19 cellular contexts compared by ENCODE assay signal in the genomic region with DNA sequence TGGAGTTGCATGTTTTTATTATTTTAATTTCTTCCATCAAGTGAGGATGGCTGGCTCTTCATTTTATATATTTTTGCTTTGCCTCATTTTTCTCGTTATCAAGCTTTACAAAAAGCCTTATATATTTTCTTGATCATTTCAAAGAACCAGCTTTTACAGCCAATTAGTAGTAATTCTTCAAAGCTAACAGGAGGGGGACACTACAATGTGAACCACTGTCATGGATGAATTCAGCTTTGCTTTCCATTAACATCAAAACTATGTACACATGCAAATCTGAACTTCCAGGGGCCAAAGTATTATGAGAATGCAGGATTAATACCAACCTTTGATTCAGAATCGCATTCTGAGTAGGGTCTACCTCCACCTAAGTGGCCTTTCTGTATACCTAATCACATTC. TPM values are rescaled to one million over a fixed set of nuclear protein-coding genes. Genes with fewer than 3 reads are reported as not detected.
DNase-seq lines count a peak whose midpoint lies in the region; ATAC-seq and TF ChIP-seq lines count a peak whose summit lies in the region.
"Had no signal": no experiment of that assay in that cellular context is flagged by ENCODE, and none has a peak within 500 bp of the region (broad histone marks: within the 10 kb centered on the region; RNA-seq: fewer than 3 reads in every experiment).

No MANE protein-coding gene starts in this region.

- peaks cover 7% of the 10 kb centered on the region; the same call in 1 of the 2 replicates for H3K79me2 ChIP-seq in DND-41 (ENCODE audit: insufficient read depth, low read length)
- peaks cover 17% of the 10 kb centered on the region for H3K79me2 ChIP-seq in GM23338 (replicated peaks; ENCODE audit: insufficient read depth)

- ATAC-seq in DND-41 (ENCODE audit: insufficient read depth, low read depth) (no peak), GM23338 (no peak; the same call in 2 of the 3 replicates)

- H3K4me1 Mint-ChIP-seq in GM23338, result peaks cover 28% of the 10 kb centered on the region; the same call in 2 of the 3 replicates
- H3K4me1 Mint-ChIP-seq in neural crest cell, result no peaks in the 10 kb centered on the region

- H3K9me3 Mint-ChIP-seq in GM23338 (peaks cover 20% of the 10 kb centered on the region), neural crest cell (no peaks in the 10 kb centered on the region)

- no peaks in the 10 kb centered on the region for H3F3A ChIP-seq in GM23338 (replicated peaks; ENCODE audit: low read depth)

- H4K20me1 ChIP-seq in DND-41 (ENCODE audit: insufficient read depth, low read length) (peaks cover 29% of the 10 kb centered on the region), GM23338 (replicated peaks; ENCODE audit: insufficient read depth) (peaks cover 8% of the 10 kb centered on the region; the same call in 1 of the 2 replicates)

- DNase-seq in DND-41 (no peak), GM23338 (ENCODE audit: low spot score) (peak; percentile 21), NCI-H526 (lab: John Stamatoyannopoulos, UW) (peak; percentile 68 to 88), neural crest cell (ENCODE audit: low read depth, low spot score) (no peak), KBM-7 (no peak), SK-N-DZ (ENCODE audit: low spot score) (no peak), SIG-M5 treated with dmso at 0.1 percent for 504 hours (lab: John Stamatoyannopoulos, UW; ENCODE audit: unreplicated experiment) (no peak)
- DNase-seq: AML-193, DMS 273 treated with DMSO at 0.1 percent for 48 hours, NCI-H1092 treated with DMSO at 0.1 percent for 48 hours, NCI-H2081 treated with DMSO at 0.1 percent for 48 hours, NCI-H2227 treated with DMSO at 0.1 percent for 48 hours, NCI-H510A treated with DMSO at 0.1 percent for 48 hours, Peyer's patch, Right ventricle myocardium superior, SK-N-SH had no signal

- in situ Hi-C loops in KBM-7 (cut with MboI; ENCODE audit: low pct_unique_long_range_greater_than_20kb, low sequenced_read_pairs), result loop anchor here (25.0 kb wide), 1 partner anchor 485 kb away; no protein-coding TSS in a partner anchor

- TF ChIP-seq CTCF in DND-41 (IDR thresholded peaks at IDR 0.05; ENCODE audit: borderline replicate concordance, extremely low read depth, low read length, poor library complexity, severe bottlenecking) (peak; percentile 6), GM23338 (conservative IDR thresholded peaks at IDR 0.05; ENCODE audit: low read depth in 2 of 2) (peak; percentile 2 to 33; a peak in 1 of 4 replicates), neural crest cell (conservative IDR thresholded peaks at IDR 0.05) (peak; percentile 25)

- H3K4me1 ChIP-seq in DND-41 (ENCODE audit: insufficient read depth, low read length), result no peaks in the 10 kb centered on the region
- no peaks in the 10 kb centered on the region for H3K4me1 ChIP-seq in GM23338 (ENCODE audit: insufficient read depth)
- H3K4me1 ChIP-seq: Peyer's patch had no signal

- H3K27me3 Mint-ChIP-seq in GM23338 (ENCODE audit: insufficient read depth, low read depth, poor library complexity) (no peaks in the 10 kb centered on the region), neural crest cell (ENCODE audit: low read depth) (no peaks in the 10 kb centered on the region)

- H3K9me3 ChIP-seq in DND-41 (ENCODE audit: insufficient read depth, low read length, severe bottlenecking), result no peaks in the 10 kb centered on the region
- H3K9me3 ChIP-seq: Peyer's patch, SK-N-SH had no signal

- H3K36me3 Mint-ChIP-seq in GM23338 (ENCODE audit: low read depth) (peaks cover 20% of the 10 kb centered on the region; the same call in 2 of the 3 replicates), neural crest cell (ENCODE audit: low read depth) (no peaks in the 10 kb centered on the region)

- H3K27ac ChIP-seq in DND-41 (ENCODE audit: low read length) (no peak overlapping the region), GM23338 (ENCODE audit: low read depth) (no peak overlapping the region)
- H3K27ac ChIP-seq: C4-2B, KMS-11, Peyer's patch had no signal

- no peak overlapping the region for H3K9ac ChIP-seq in DND-41 (ENCODE audit: low read depth, low read length)
- H3K9ac ChIP-seq: KMS-11, SK-N-SH had no signal

- no peaks in the 10 kb centered on the region for H3K9me2 ChIP-seq in GM23338 (ENCODE audit: insufficient read depth)
- H3K9me2 ChIP-seq: SK-N-SH had no signal

- H3K27me3 ChIP-seq in DND-41 (ENCODE audit: insufficient read depth, low read length, poor library complexity), result no peaks in the 10 kb centered on the region
- no peaks in the 10 kb centered on the region for H3K27me3 ChIP-seq in GM23338 (ENCODE audit: insufficient read depth)
- H3K27me3 ChIP-seq: Peyer's patch had no signal

- H3K4me3 Mint-ChIP-seq in GM23338, result no peak overlapping the region
- H3K4me3 Mint-ChIP-seq in neural crest cell, result no peak overlapping the region
- H3K4me3 Mint-ChIP-seq: T-helper 2 cell treated with Interferon-gamma antibody and Interleukin-4, amounts not matched to agents 5 μg/mL and 100 μg/mL, for 36 hours had no signal

- no peak overlapping the region for H2AFZ ChIP-seq in DND-41 (ENCODE audit: low read depth, low read length)
- H2AFZ ChIP-seq in GM23338, result no peak overlapping the region

- H3K36me3 ChIP-seq in DND-41 (ENCODE audit: insufficient read depth, low read length) (peaks cover 19% of the 10 kb centered on the region), GM23338 (ENCODE audit: insufficient read depth) (peaks cover 3% of the 10 kb centered on the region; the same call in 1 of the 2 replicates)

- H3K4me3 ChIP-seq in DND-41 (ENCODE audit: low read depth in 1 of 2, low read length in 2 of 2), result no peak overlapping the region
- H3K4me3 ChIP-seq in GM23338, result no peak overlapping the region
- H3K4me3 ChIP-seq: Peyer's patch had no signal

- no peak overlapping the region for H3K4me2 ChIP-seq in DND-41 (ENCODE audit: insufficient read depth, low read length)
- H3K4me2 ChIP-seq in GM23338, result no peak overlapping the region
- H3K4me2 ChIP-seq: KMS-11, SK-N-SH had no signal

- H3K27ac Mint-ChIP-seq in GM23338 (no peak overlapping the region), neural crest cell (ENCODE audit: unreplicated experiment) (no peak overlapping the region)
- H3K27ac Mint-ChIP-seq: T-helper 2 cell treated with Interferon-gamma antibody and Interleukin-4, amounts not matched to agents 5 μg/mL and 100 μg/mL, for 36 hours had no signal

TF ChIP-seq in GM23338, 12 proteins besides CTCF, POLR2A, EP300 and RAD21 (continues in another document):
- TF ChIP-seq STAT1 (IDR thresholded peaks at IDR 0.05; ENCODE audit: unreplicated experiment) (no peak), EZH2 (IDR thresholded peaks at IDR 0.05; ENCODE audit: low read depth, unreplicated experiment) (no peak), POLR2AphosphoS5 (IDR thresholded peaks at IDR 0.05; ENCODE audit: low read depth) (no peak), ZNF114 (CRISPR knock-in tag; IDR thresholded peaks at IDR 0.05) (no peak), JUNB (IDR thresholded peaks at IDR 0.05; ENCODE audit: unreplicated experiment) (no peak), EZH2phosphoT487 (IDR thresholded peaks at IDR 0.05; ENCODE audit: unreplicated experiment) (no peak), ZNF331 (CRISPR knock-in tag; IDR thresholded peaks at IDR 0.05; ENCODE audit: low read depth) (no peak)
- TF ChIP-seq, protein P1, sequence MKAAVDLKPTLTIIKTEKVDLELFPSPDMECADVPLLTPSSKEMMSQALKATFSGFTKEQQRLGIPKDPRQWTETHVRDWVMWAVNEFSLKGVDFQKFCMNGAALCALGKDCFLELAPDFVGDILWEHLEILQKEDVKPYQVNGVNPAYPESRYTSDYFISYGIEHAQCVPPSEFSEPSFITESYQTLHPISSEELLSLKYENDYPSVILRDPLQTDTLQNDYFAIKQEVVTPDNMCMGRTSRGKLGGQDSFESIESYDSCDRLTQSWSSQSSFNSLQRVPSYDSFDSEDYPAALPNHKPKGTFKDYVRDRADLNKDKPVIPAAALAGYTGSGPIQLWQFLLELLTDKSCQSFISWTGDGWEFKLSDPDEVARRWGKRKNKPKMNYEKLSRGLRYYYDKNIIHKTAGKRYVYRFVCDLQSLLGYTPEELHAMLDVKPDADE (IDR thresholded peaks at IDR 0.05), result no peak
- TF ChIP-seq, protein P2, sequence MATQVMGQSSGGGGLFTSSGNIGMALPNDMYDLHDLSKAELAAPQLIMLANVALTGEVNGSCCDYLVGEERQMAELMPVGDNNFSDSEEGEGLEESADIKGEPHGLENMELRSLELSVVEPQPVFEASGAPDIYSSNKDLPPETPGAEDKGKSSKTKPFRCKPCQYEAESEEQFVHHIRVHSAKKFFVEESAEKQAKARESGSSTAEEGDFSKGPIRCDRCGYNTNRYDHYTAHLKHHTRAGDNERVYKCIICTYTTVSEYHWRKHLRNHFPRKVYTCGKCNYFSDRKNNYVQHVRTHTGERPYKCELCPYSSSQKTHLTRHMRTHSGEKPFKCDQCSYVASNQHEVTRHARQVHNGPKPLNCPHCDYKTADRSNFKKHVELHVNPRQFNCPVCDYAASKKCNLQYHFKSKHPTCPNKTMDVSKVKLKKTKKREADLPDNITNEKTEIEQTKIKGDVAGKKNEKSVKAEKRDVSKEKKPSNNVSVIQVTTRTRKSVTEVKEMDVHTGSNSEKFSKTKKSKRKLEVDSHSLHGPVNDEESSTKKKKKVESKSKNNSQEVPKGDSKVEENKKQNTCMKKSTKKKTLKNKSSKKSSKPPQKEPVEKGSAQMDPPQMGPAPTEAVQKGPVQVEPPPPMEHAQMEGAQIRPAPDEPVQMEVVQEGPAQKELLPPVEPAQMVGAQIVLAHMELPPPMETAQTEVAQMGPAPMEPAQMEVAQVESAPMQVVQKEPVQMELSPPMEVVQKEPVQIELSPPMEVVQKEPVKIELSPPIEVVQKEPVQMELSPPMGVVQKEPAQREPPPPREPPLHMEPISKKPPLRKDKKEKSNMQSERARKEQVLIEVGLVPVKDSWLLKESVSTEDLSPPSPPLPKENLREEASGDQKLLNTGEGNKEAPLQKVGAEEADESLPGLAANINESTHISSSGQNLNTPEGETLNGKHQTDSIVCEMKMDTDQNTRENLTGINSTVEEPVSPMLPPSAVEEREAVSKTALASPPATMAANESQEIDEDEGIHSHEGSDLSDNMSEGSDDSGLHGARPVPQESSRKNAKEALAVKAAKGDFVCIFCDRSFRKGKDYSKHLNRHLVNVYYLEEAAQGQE (IDR thresholded peaks at IDR 0.05; ENCODE audit: unreplicated experiment), result no peak

RNA-seq across cellular contexts. Expression of gene UQCRFS1, which starts 11.1 kb away (rescaled TPM):
- 49.4 and 60.1 TPM in 2 replicates for total RNA-seq in GM23338 (2014; rRNA removed; shearing (Covaris generic))
- polyA plus RNA-seq in GM23338 (2016; fragmentation: Nextera tagmentation; extraction: Ambion mirVana), result 51.2 and 57.6 TPM in 2 replicates
- 34.8 and 36.1 TPM in 2 replicates for total RNA-seq in neural crest cell
- 34.6 and 38.6 TPM in 2 replicates for polyA plus RNA-seq in SK-N-DZ (2014; cell fraction: cytosol; rRNA removed)
- 18.5 and 19.9 TPM in 2 replicates for polyA plus RNA-seq in SK-N-DZ (2014; cell fraction: nucleus; rRNA removed)

Comparison
In these comparisons a context has a peak if more than half of its experiments do, and no peak if none do; other contexts are left out.
1. DNase-seq: peak in GM23338 (single experiment) and NCI-H526 (2 of 2); none in DND-41 (single experiment), neural crest cell (single experiment), KBM-7 (single experiment), SK-N-DZ (single experiment) and SIG-M5 treated with dmso at 0.1 percent for 504 hours (single experiment).
2. Peak in every context shown above with its lines, with median percentiles within 50 percentile points of each other: CTCF ChIP-seq.